ENCODE assay signal across 11 cellular contexts in the genomic region with DNA sequence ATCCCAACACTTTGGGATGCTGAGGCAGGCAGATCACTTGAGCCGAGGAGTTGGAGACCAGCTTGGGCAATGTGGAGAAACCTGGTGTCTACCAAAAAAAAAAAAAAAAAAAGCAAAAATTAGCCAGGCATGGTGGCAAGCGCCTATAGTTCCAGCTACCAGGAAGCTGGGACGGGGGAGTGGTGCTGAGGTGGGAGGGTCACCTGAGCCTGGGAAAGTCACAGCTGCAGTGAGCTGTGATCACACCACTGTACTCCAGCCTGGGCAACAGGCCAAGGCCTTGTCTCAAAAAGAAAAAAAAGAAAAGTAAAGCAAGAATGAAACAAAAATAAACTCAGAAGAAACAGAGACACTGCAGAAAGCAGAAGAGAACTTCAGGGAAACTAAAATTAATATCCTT. TPM values are rescaled to one million over a fixed set of nuclear protein-coding genes. Genes with fewer than 3 reads are reported as not detected.
DNase-seq lines count a peak whose midpoint lies in the region; ATAC-seq and TF ChIP-seq lines count a peak whose summit lies in the region.
"Had no signal": no experiment of that assay in that cellular context is flagged by ENCODE, and none has a peak within 500 bp of the region (broad histone marks: within the 10 kb centered on the region; RNA-seq: fewer than 3 reads in every experiment).

No MANE protein-coding gene starts in this region.

- no peaks in the 10 kb centered on the region for H3K27me3 ChIP-seq in cardiac muscle cell
- H3K27me3 ChIP-seq in right atrium auricular region = no peaks in the 10 kb centered on the region
- no peaks in the 10 kb centered on the region for H3K27me3 ChIP-seq in testis

- WGBS in testis, 2 donors = 82 to 86% methylated on average over 3 of the region's 3 CpGs

- ATAC-seq in HG03025 (IDR thresholded peaks at IDR 0.05; ENCODE audit: low FRiP score, unreplicated experiment) = no peak
- no peak for ATAC-seq in HG03280 (IDR thresholded peaks at IDR 0.05; ENCODE audit: unreplicated experiment)

- H3K4me3 ChIP-seq in cardiac muscle cell = no peak overlapping the region
- no peak overlapping the region for H3K4me3 ChIP-seq in right atrium auricular region
- H3K4me3 ChIP-seq in fibroblast of mammary gland (ENCODE audit: control insufficient read depth, low read depth, low read length) = no peak overlapping the region
- H3K4me3 ChIP-seq in testis = no peak overlapping the region

- peaks cover 10% of the 10 kb centered on the region for H3K36me3 ChIP-seq in cardiac muscle cell
- no peaks in the 10 kb centered on the region for H3K36me3 ChIP-seq in right atrium auricular region
- no peaks in the 10 kb centered on the region for H3K36me3 ChIP-seq in testis (ENCODE audit: low read depth, missing control alignments)

- no peaks in the 10 kb centered on the region for H3K4me1 ChIP-seq in cardiac muscle cell (ENCODE audit: low read depth)
- H3K4me1 ChIP-seq in right atrium auricular region = no peaks in the 10 kb centered on the region
- H3K4me1 ChIP-seq in testis = peaks cover 3% of the 10 kb centered on the region

- H3K9me3 ChIP-seq in cardiac muscle cell (ENCODE audit: low read depth) = no peaks in the 10 kb centered on the region
- H3K9me3 ChIP-seq in right atrium auricular region = no peaks in the 10 kb centered on the region
- H3K9me3 ChIP-seq in testis = no peaks in the 10 kb centered on the region

- no peak for TF ChIP-seq POLR2A in testis (IDR thresholded peaks at IDR 0.05)

- no peak overlapping the region for H3K27ac ChIP-seq in cardiac muscle cell
- no peak overlapping the region for H3K27ac ChIP-seq in right atrium auricular region
- no peak overlapping the region for H3K27ac ChIP-seq in testis

- TF ChIP-seq CTCF in cardiac muscle cell (IDR thresholded peaks at IDR 0.05; ENCODE audit: low read depth, low read length) (no peak), right atrium auricular region (IDR thresholded peaks at IDR 0.05) (no peak), fibroblast of mammary gland (conservative IDR thresholded peaks at IDR 0.05; ENCODE audit: control insufficient read depth, insufficient read depth, low read depth, low read length) (no peak), testis (IDR thresholded peaks at IDR 0.05) (no peak)

- intact Hi-C loops in testis (cut with DNase I; ENCODE audit: low total_unique reads) = no loop called here

- DNase-seq in cardiac muscle cell (ENCODE audit: low read depth in 1 of 2, low spot score in 1 of 2) (peak; percentile 1 to 43), right atrium auricular region (ENCODE audit: low spot score) (no peak), NCI-H345 (lab: John Stamatoyannopoulos, UW) (peak; percentile 58), fibroblast of mammary gland (ENCODE audit: low read depth) (peak; percentile 21), testis (peak; percentile 56), D341Med (ENCODE audit: low spot score) (no peak)
- DNase-seq: effector CD4-positive, alpha-beta T cell; islet precursor cell; retina had no signal

RNA-seq across cellular contexts. Expression of gene MTRF1, which starts 31.6 kb away (rescaled TPM):
- total RNA-seq in cardiac muscle cell = 6.6 and 8.4 TPM in 2 replicates
- 11.0 and 14.8 TPM in 2 replicates for polyA plus RNA-seq in cardiac muscle cell
- 10 to 100 TPM in 1 of 2 donors, 1 to 10 TPM in 1; 9.3 to 11.5 TPM for total RNA-seq in right atrium auricular region
- total RNA-seq in testis = 10 to 100 TPM; 20.3 to 32.8 TPM
- 23.7 TPM for polyA plus RNA-seq in testis (ENCODE audit: insufficient read depth, low read depth, low replicate concordance)

RNA-seq across cellular contexts. Expression of gene KBTBD7, which starts 37.4 kb away (rescaled TPM):
- 12.5 and 15.5 TPM in 2 replicates for total RNA-seq in cardiac muscle cell
- 9.5 and 14.7 TPM in 2 replicates for polyA plus RNA-seq in cardiac muscle cell
- total RNA-seq in right atrium auricular region = 1 to 10 TPM; 7.0 to 7.8 TPM
- 10 to 100 TPM; 11.0 TPM for total RNA-seq in testis
- 7.7 TPM for polyA plus RNA-seq in testis (ENCODE audit: insufficient read depth, low read depth, low replicate concordance)

Comparison
In these comparisons a context has a peak if more than half of its experiments do, and no peak if none do; other contexts are left out.
1. DNase-seq: peak in cardiac muscle cell (2 of 2), NCI-H345 (single experiment), fibroblast of mammary gland (single experiment) and testis (single experiment); none in right atrium auricular region (single experiment) and D341Med (single experiment).